19 cellular contexts compared by ENCODE assay signal in the genomic region with DNA sequence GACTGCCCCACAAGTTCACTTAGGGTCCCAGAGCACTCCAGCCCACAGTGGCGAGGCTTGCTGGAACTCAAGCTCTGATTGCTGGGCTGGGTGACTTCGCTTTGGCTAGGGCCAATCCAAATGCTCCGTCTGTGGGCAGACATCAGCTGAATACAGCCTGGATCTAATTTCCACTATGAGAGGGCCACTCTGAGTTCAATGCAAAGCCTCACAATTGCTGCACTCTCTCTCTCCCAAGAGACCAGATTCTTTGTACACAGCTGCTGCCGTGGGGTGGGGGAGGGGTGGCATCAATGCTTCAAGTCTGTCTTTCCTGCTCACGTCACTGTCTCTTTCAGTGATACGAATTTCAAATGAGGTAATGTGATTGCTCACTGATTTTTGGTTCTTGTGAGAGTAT. TPM values are rescaled to one million over a fixed set of nuclear protein-coding genes. Genes with fewer than 3 reads are reported as not detected.
DNase-seq lines count a peak whose midpoint lies in the region; ATAC-seq and TF ChIP-seq lines count a peak whose summit lies in the region.
"Had no signal": no experiment of that assay in that cellular context is flagged by ENCODE, and none has a peak within 500 bp of the region (broad histone marks: within the 10 kb centered on the region; RNA-seq: fewer than 3 reads in every experiment).

No MANE protein-coding gene starts in this region.

- DNase-seq in Ammon's horn (ENCODE audit: low spot score) (peak; percentile 89), NB4 (ENCODE audit: low read depth) (peak; percentile 13), WTC11 (ENCODE audit: low spot score) (no peak), midbrain (lab: John Stamatoyannopoulos, UW) (peak; percentile 75), breast epithelium (ENCODE audit: low spot score in 2 of 2) (no peak), ascending aorta (ENCODE audit: low spot score in 2 of 2) (no peak), hepatic stellate cell (ENCODE audit: low spot score) (no peak), foreskin keratinocyte (no peak)
- DNase-seq: activated CD8-positive, alpha-beta T cell treated with anti-CD3 and anti-CD28 coated beads for 36 hours; activated naive CD8-positive, alpha-beta T cell treated with anti-CD3 and anti-CD28 coated beads for 36 hours; activated T-cell treated with anti-CD3 and anti-CD28 coated beads, Interleukin-2, amount 50 U/mL, for 48 hours; H9; naive B cell; NCI-H1105; NCI-H774; RPMI8226; T-cell had no signal

- intact Hi-C loops in breast epithelium (cut with DNase I; ENCODE audit: low total_unique reads) = no loop called here
- intact Hi-C loops in ascending aorta (cut with DNase I) = no loop called here

- no peaks in the 10 kb centered on the region; the same call in 1 of the 2 replicates for H3K27me3 Mint-ChIP-seq in WTC11 (ENCODE audit: low read depth)

- no peak overlapping the region for H3K27ac Mint-ChIP-seq in WTC11
- H3K27ac Mint-ChIP-seq: activated CD8-positive, alpha-beta T cell treated with anti-CD3 and anti-CD28 coated beads for 36 hours; activated naive CD8-positive, alpha-beta T cell treated with anti-CD3 and anti-CD28 coated beads for 36 hours; H9; naive B cell; T-cell had no signal

- H3K4me1 Mint-ChIP-seq in WTC11 = no peaks in the 10 kb centered on the region
- H3K4me1 Mint-ChIP-seq: activated naive CD8-positive, alpha-beta T cell treated with anti-CD3 and anti-CD28 coated beads for 36 hours; central memory CD8-positive, alpha-beta T cell; H9; naive B cell had no signal

- H3K9me3 ChIP-seq in breast epithelium = no peaks in the 10 kb centered on the region
- no peaks in the 10 kb centered on the region for H3K9me3 ChIP-seq in ascending aorta

- H3K27ac ChIP-seq in breast epithelium = no peak overlapping the region
- H3K27ac ChIP-seq in ascending aorta = no peak overlapping the region
- no peak overlapping the region for H3K27ac ChIP-seq in foreskin keratinocyte

- POLR2A ChIA-PET in WTC11 (lab: Charles Lee) = interaction anchor here (0.7 kb wide), 1 partner anchor 242 kb away, joined by 11 read pairs; no protein-coding TSS in a partner anchor

- H3K4me3 ChIP-seq in NB4 (ENCODE audit: low read depth, low read length) = no peak overlapping the region
- no peak overlapping the region for H3K4me3 ChIP-seq in breast epithelium
- H3K4me3 ChIP-seq in ascending aorta = no peak overlapping the region

- H3K4me1 ChIP-seq in breast epithelium (no peaks in the 10 kb centered on the region), ascending aorta (no peaks in the 10 kb centered on the region), foreskin keratinocyte (no peaks in the 10 kb centered on the region)

- peaks cover 6% of the 10 kb centered on the region for H3K36me3 Mint-ChIP-seq in WTC11
- H3K36me3 Mint-ChIP-seq: T-cell had no signal

- peaks cover 23% of the 10 kb centered on the region for H3K9me3 Mint-ChIP-seq in WTC11
- H3K9me3 Mint-ChIP-seq: central memory CD8-positive, alpha-beta T cell had no signal

- TF ChIP-seq POLR2A in NB4 (IDR thresholded peaks at IDR 0.05; ENCODE audit: extremely low read depth, insufficient read length) = no peak
- TF ChIP-seq POLR2A in breast epithelium (IDR thresholded peaks at IDR 0.05) = no peak

- no peaks in the 10 kb centered on the region for H3K27me3 ChIP-seq in breast epithelium
- H3K27me3 ChIP-seq in ascending aorta = no peaks in the 10 kb centered on the region
- no peaks in the 10 kb centered on the region for H3K27me3 ChIP-seq in foreskin keratinocyte

- H3K36me3 ChIP-seq in breast epithelium (no peaks in the 10 kb centered on the region), ascending aorta (no peaks in the 10 kb centered on the region)

- TF ChIP-seq CTCF in NB4 (IDR thresholded peaks at IDR 0.05; ENCODE audit: low read depth, low read length) (no peak), WTC11 (IDR thresholded peaks at IDR 0.05) (no peak), breast epithelium (IDR thresholded peaks at IDR 0.05) (no peak), ascending aorta (IDR thresholded peaks at IDR 0.05) (no peak), foreskin keratinocyte (conservative IDR thresholded peaks at IDR 0.05) (no peak)

- no peak overlapping the region for H3K4me3 Mint-ChIP-seq in WTC11
- H3K4me3 Mint-ChIP-seq: activated CD8-positive, alpha-beta T cell treated with anti-CD3 and anti-CD28 coated beads for 36 hours; activated naive CD8-positive, alpha-beta T cell treated with anti-CD3 and anti-CD28 coated beads for 36 hours; central memory CD8-positive, alpha-beta T cell; H9; naive B cell; T-cell had no signal

- peak; percentile 69 for ATAC-seq in WTC11
- no peak for ATAC-seq in foreskin keratinocyte
- ATAC-seq: activated CD8-positive, alpha-beta T cell treated with anti-CD3 and anti-CD28 coated beads for 36 hours; left lobe of liver; T-cell had no signal

- CTCF ChIA-PET in WTC11 (lab: Charles Lee) = interaction anchor here (1.7 to 1.8 kb wide), 2 partner anchors 52 to 85 kb away, joined by 4 to 8 read pairs; no protein-coding TSS in a partner anchor

TF ChIP-seq in WTC11, 78 proteins besides CTCF, POLR2A, EP300 and RAD21:
- no peak for TF ChIP-seq GTF2I (CRISPR knock-in tag; conservative IDR thresholded peaks at IDR 0.05)
- no peak for TF ChIP-seq ZNF396 (CRISPR knock-in tag; IDR thresholded peaks at IDR 0.05; ENCODE audit: borderline replicate concordance)
- no peak for TF ChIP-seq FOXJ3 (CRISPR knock-in tag; IDR thresholded peaks at IDR 0.05; ENCODE audit: borderline replicate concordance)
- TF ChIP-seq PRRX2 (CRISPR knock-in tag; IDR thresholded peaks at IDR 0.05) = no peak
- TF ChIP-seq ZNF138 (CRISPR knock-in tag; conservative IDR thresholded peaks at IDR 0.05) = no peak
TF ChIP-seq in WTC11: peak in this region for 0.

RNA-seq across cellular contexts. Expression of gene BPGM, which starts 47.3 kb away (rescaled TPM):
- 12.5 to 15.6 TPM (median 14.6 TPM) in 3 replicates for total RNA-seq in WTC11 (2021)
- total RNA-seq in breast epithelium = 10 to 100 TPM; 12.3 to 18.7 (median 16.4) TPM
- 19.2 TPM for total RNA-seq in ascending aorta
- total RNA-seq in foreskin keratinocyte = 20.6 and 28.0 TPM in 2 replicates
- polyA plus RNA-seq in foreskin keratinocyte = 16.8 and 20.6 TPM in 2 replicates

RNA-seq across cellular contexts. Expression of gene AKR1B15, which starts 50.5 kb away (rescaled TPM):
- total RNA-seq in WTC11 (2021) (not detected in 3 replicates), breast epithelium (1 to 10 TPM in 2 of 3 donors, under 1 TPM in 1; 0.33 to 5.6 (median 3.5) TPM), ascending aorta (not detected), foreskin keratinocyte (not detected in 2 replicates)
- polyA plus RNA-seq in foreskin keratinocyte = not detected in 2 replicates
- total RNA-seq: activated CD8-positive, alpha-beta T cell treated with anti-CD3 and anti-CD28 coated beads for 36 hours; activated naive CD8-positive, alpha-beta T cell treated with anti-CD3 and anti-CD28 coated beads for 36 hours; H9; left lobe of liver; T-cell had no signal

Comparison
In these comparisons a context has a peak if more than half of its experiments do, and no peak if none do; other contexts are left out.
1. DNase-seq: peak in Ammon's horn (single experiment), NB4 (single experiment) and midbrain (single experiment); none in WTC11 (single experiment), breast epithelium (0 of 2), ascending aorta (0 of 2), hepatic stellate cell (single experiment) and foreskin keratinocyte (0 of 2).